10 cellular contexts compared by ENCODE assay signal in the genomic region with DNA sequence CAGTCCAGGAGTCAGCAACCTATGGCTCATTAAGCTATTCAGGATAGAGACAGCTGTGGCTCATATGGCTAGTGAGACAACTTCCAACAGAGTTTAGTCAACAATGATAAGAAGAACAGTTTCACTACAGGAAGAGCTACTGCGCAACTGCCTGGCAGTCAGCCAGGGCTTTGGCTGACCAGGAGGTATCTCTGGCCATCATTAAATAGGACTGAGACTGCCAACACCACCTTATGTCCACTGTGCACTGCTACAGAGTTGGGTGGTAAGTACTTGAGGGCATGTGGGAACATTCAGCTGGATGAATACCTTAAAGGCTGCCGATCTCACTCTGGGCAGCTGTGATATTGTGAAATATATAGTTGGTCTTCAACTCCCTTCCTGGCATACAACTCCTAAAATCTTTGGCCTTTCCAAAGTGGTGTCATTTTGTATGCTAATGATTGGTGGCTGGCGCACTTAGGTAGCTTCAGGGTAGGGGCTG. TPM values are rescaled to one million over a fixed set of nuclear protein-coding genes. Genes with fewer than 3 reads are reported as not detected.
DNase-seq lines count a peak whose midpoint lies in the region; TF ChIP-seq lines count a peak whose summit lies in the region.
"Had no signal": no experiment of that assay in that cellular context is flagged by ENCODE, and none has a peak within 500 bp of the region (broad histone marks: within the 10 kb centered on the region; RNA-seq: fewer than 3 reads in every experiment).

No MANE protein-coding gene starts in this region.

- H3K27me3 Mint-ChIP-seq in activated CD4-positive, alpha-beta memory T cell treated with anti-CD3 and anti-CD28 coated beads, Interleukin-2, amount 10 ng/mL, durations not matched to agents 7 days and 5 days, result no peaks in the 10 kb centered on the region

- POLR2A ChIA-PET in activated CD4-positive, alpha-beta memory T cell treated with anti-CD3 and anti-CD28 coated beads, Interleukin-2, amount 10 ng/mL, durations not matched to agents 7 days and 5 days (lab: Charles Lee), result no interaction called here

- intact Hi-C loops in transverse colon (cut with DNase I; ENCODE audit: low total_unique reads), result no loop called here

- H3K36me3 Mint-ChIP-seq in activated CD4-positive, alpha-beta memory T cell treated with anti-CD3 and anti-CD28 coated beads, Interleukin-2, amount 10 ng/mL, durations not matched to agents 7 days and 5 days (ENCODE audit: low read depth), result peaks cover 47% of the 10 kb centered on the region

- 57% methylated on average over 3 of the region's 3 CpGs; no CpG with 5 or more reads in 1 of the 2 donors for WGBS in transverse colon (ENCODE audit: low coverage in 1 of 2), 2 donors

- peaks cover 0 to 27% (median 3%) of the 10 kb centered on the region in 4 donors for H3K36me3 ChIP-seq in transverse colon

- H3K9me3 Mint-ChIP-seq in activated CD4-positive, alpha-beta memory T cell treated with anti-CD3 and anti-CD28 coated beads, Interleukin-2, amount 10 ng/mL, durations not matched to agents 7 days and 5 days, result peaks cover 3% of the 10 kb centered on the region

- H3K4me1 Mint-ChIP-seq in activated CD4-positive, alpha-beta memory T cell treated with anti-CD3 and anti-CD28 coated beads, Interleukin-2, amount 10 ng/mL, durations not matched to agents 7 days and 5 days, result no peaks in the 10 kb centered on the region

- in situ Hi-C loops in transverse colon (cut with MboI; ENCODE audit: low pct_ligation_motif_present in 1 of 4, low pct_unique_long_range_greater_than_20kb in 1 of 4, low sequenced_read_pairs in 3 of 4), result no loop called here

- peak overlapping the region; percentile 27 to 45 (median 32) for H3K27ac ChIP-seq in transverse colon
- H3K27ac ChIP-seq: 22Rv1 had no signal

- no peak overlapping the region for H3K4me3 Mint-ChIP-seq in activated CD4-positive, alpha-beta memory T cell treated with anti-CD3 and anti-CD28 coated beads, Interleukin-2, amount 10 ng/mL, durations not matched to agents 7 days and 5 days

- H3K27me3 ChIP-seq in transverse colon, result no peaks in the 10 kb centered on the region

- H3K4me3 ChIP-seq in fibroblast of villous mesenchyme (ENCODE audit: low read depth, low read length) (no peak overlapping the region), transverse colon (no peak overlapping the region)

- peaks cover 0 to 19% (median 11%) of the 10 kb centered on the region in 4 donors for H3K4me1 ChIP-seq in transverse colon

- no peak overlapping the region for H3K27ac Mint-ChIP-seq in activated CD4-positive, alpha-beta memory T cell treated with anti-CD3 and anti-CD28 coated beads, Interleukin-2, amount 10 ng/mL, durations not matched to agents 7 days and 5 days

- H3K9me3 ChIP-seq in transverse colon, result no peaks in the 10 kb centered on the region

- no peak for TF ChIP-seq EP300 in transverse colon (IDR thresholded peaks at IDR 0.05; ENCODE audit: low read depth)

- TF ChIP-seq CTCF in fibroblast of villous mesenchyme (IDR thresholded peaks at IDR 0.05; ENCODE audit: insufficient read depth, low read depth, low read length), result no peak
- TF ChIP-seq CTCF in transverse colon (IDR thresholded peaks at IDR 0.05), result no peak

- CTCF ChIA-PET in activated CD4-positive, alpha-beta memory T cell treated with anti-CD3 and anti-CD28 coated beads, Interleukin-2, amount 10 ng/mL, durations not matched to agents 7 days and 5 days (lab: Charles Lee), result interaction anchor here (0.9 to 1.7 kb wide), 3 partner anchors 14 to 103 kb away, joined by 3 to 7 read pairs (median 4); no protein-coding TSS in a partner anchor

- no peak for TF ChIP-seq POLR2A in transverse colon (IDR thresholded peaks at IDR 0.05)

- DNase-seq in DMS 273 (lab: John Stamatoyannopoulos, UW; ENCODE audit: unreplicated experiment), result peak; percentile 17
- DNase-seq in DMS 273 treated with DMSO at 0.1 percent for 48 hours (lab: John Stamatoyannopoulos, UW), result no peak
- DNase-seq in RKO (ENCODE audit: low spot score), result peak; percentile 36
- peak; percentile 98 for DNase-seq in fibroblast of villous mesenchyme (ENCODE audit: low read depth)
- DNase-seq in transverse colon, result peak; percentile 65
- no peak for DNase-seq in SW480 (ENCODE audit: low spot score)
- no peak for DNase-seq in activated CD4-positive, alpha-beta memory T cell treated with anti-CD3 and anti-CD28 coated beads, Interleukin-2, amount 10 ng/mL, durations not matched to agents 7 days and 5 days
- DNase-seq in NK-92 treated with Interleukin-12 subunit alpha and Interleukin-12 subunit beta, amount 100 ng/mL, for 24 hours (lab: John Stamatoyannopoulos, UW), result no peak
- DNase-seq: stimulated activated CD4-positive, alpha-beta T cell treated with anti-CD3 and anti-CD28 coated beads, Interleukin-1b, Interleukin-23, amount 100 ng/mL, for 48 hours had no signal

RNA-seq across cellular contexts. Expression of gene FAM83C, which starts 52.2 kb away (rescaled TPM):
- total RNA-seq in fibroblast of villous mesenchyme (not detected in 2 replicates), transverse colon (under 1 TPM in 1 of 4 donors, not detected in 3; 0.14 TPM)
- not detected for total RNA-seq in activated CD4-positive, alpha-beta memory T cell treated with anti-CD3 and anti-CD28 coated beads, Interleukin-2, amount 10 ng/mL, durations not matched to agents 7 days and 5 days

RNA-seq across cellular contexts. Expression of gene EIF6, which starts 59.8 kb away (rescaled TPM):
- total RNA-seq in fibroblast of villous mesenchyme (107 and 123 TPM in 2 replicates), transverse colon (100 to 1,000 TPM in 2 of 4 donors, 10 to 100 TPM in 2; 54.9 to 168 (median 100) TPM)
- 10 to 100 TPM; 86.1 to 91.3 TPM for total RNA-seq in activated CD4-positive, alpha-beta memory T cell treated with anti-CD3 and anti-CD28 coated beads, Interleukin-2, amount 10 ng/mL, durations not matched to agents 7 days and 5 days

Comparison
In these comparisons a context has a peak if more than half of its experiments do, and no peak if none do; other contexts are left out.
1. DNase-seq: peak in DMS 273 (single experiment), RKO (single experiment), fibroblast of villous mesenchyme (single experiment) and transverse colon (single experiment); none in DMS 273 treated with DMSO at 0.1 percent for 48 hours (single experiment), SW480 (single experiment), activated CD4-positive, alpha-beta memory T cell treated with anti-CD3 and anti-CD28 coated beads, Interleukin-2, amount 10 ng/mL, durations not matched to agents 7 days and 5 days (single experiment) and NK-92 treated with Interleukin-12 subunit alpha and Interleukin-12 subunit beta, amount 100 ng/mL, for 24 hours (single experiment).